Comparison of ENCODE assay signal across 10 cellular contexts in genomic region chr10:91190388-91190870, GRCh38. TPM values are rescaled to one million over a fixed set of nuclear protein-coding genes. Genes with fewer than 3 reads are reported as not detected.
A peak's percentile ranks its signal among the peaks of the same experiment; 100 is the strongest.
DNase-seq lines count a peak whose midpoint lies in the region; ATAC-seq and TF ChIP-seq lines count a peak whose summit lies in the region.
"Had no signal": no experiment of that assay in that cellular context is flagged by ENCODE, and none has a peak within 500 bp of the region (broad histone marks: within the 10 kb centered on the region; RNA-seq: fewer than 3 reads in every experiment).

No MANE protein-coding gene starts in this region.

- H3K4ac ChIP-seq in IMR-90 (ENCODE audit: low read depth, low read length), result peak overlapping the region; percentile 45; the same call in 1 of the 2 replicates

- CTCF ChIA-PET in IMR-90 (lab: Yijun Ruan, JAX), result no interaction called here

- H4K5ac ChIP-seq in IMR-90 (ENCODE audit: low read depth, low read length), result no peak overlapping the region

- 0 out of 2 replicates have a peak overlapping the region, but pooled peaks have one; percentile 10 for H3K23ac ChIP-seq in IMR-90 (ENCODE audit: low read depth, low read length)

- POLR2A ChIA-PET in IMR-90 (lab: Charles Lee; ENCODE audit: unreplicated experiment), result no interaction called here

- H2AFZ ChIP-seq in IMR-90 (replicated peaks; ENCODE audit: low read length, poor library complexity), result no peak overlapping the region

- in situ Hi-C loops in IMR-90 (cut with MboI; ENCODE audit: low sequenced_read_pairs), result no loop called here

- H3K4me1 ChIP-seq in CD4-positive, CD25-positive, alpha-beta regulatory T cell (ENCODE audit: control insufficient read depth, insufficient read depth, low read length, poor library complexity, severe bottlenecking), result peaks cover 9% of the 10 kb centered on the region
- peaks cover 16% of the 10 kb centered on the region for H3K4me1 ChIP-seq in IMR-90 (ENCODE audit: control insufficient read depth, insufficient read depth, low read length)

- no peak overlapping the region for H3K14ac ChIP-seq in IMR-90 (replicated peaks; ENCODE audit: low read depth, low read length)

- H3K9me3 Mint-ChIP-seq in CD4-positive, CD25-positive, alpha-beta regulatory T cell, result peaks cover 0 to 3% (median 0%) of the 10 kb centered on the region in 7 donors
- peaks cover 4% of the 10 kb centered on the region for H3K9me3 Mint-ChIP-seq in osteocyte (ENCODE audit: unreplicated experiment)
- no peaks in the 10 kb centered on the region for H3K9me3 Mint-ChIP-seq in mesothelial cell of epicardium

- no peak overlapping the region; the same call in 1 of the 2 replicates for H4K91ac ChIP-seq in IMR-90 (ENCODE audit: insufficient read depth, low read depth, low read length)

- no peak overlapping the region for H2BK20ac ChIP-seq in IMR-90 (ENCODE audit: low read depth, low read length)

- peaks cover 2% of the 10 kb centered on the region for H3K36me3 ChIP-seq in CD4-positive, CD25-positive, alpha-beta regulatory T cell (ENCODE audit: control insufficient read depth, insufficient read depth, low read length)
- no peaks in the 10 kb centered on the region for H3K36me3 ChIP-seq in IMR-90 (ENCODE audit: control insufficient read depth, insufficient read depth, low read length)

- no peak for TF ChIP-seq POLR2A in IMR-90 (IDR thresholded peaks at IDR 0.05; ENCODE audit: low read depth, low read length)

- H3K4me3 Mint-ChIP-seq in CD4-positive, CD25-positive, alpha-beta regulatory T cell, result no peak overlapping the region
- H3K4me3 Mint-ChIP-seq in osteocyte (ENCODE audit: unreplicated experiment) (no peak overlapping the region), mesothelial cell of epicardium (no peak overlapping the region)
- H3K4me3 Mint-ChIP-seq: brain had no signal

- H3K4me3 ChIP-seq in CD4-positive, CD25-positive, alpha-beta regulatory T cell (ENCODE audit: low read depth, low read length), result no peak overlapping the region
- no peak overlapping the region for H3K4me3 ChIP-seq in IMR-90 (ENCODE audit: insufficient read depth, low read depth, low read length)

- H3K56ac ChIP-seq in IMR-90 (ENCODE audit: extremely low read depth, insufficient read depth, low read length), result no peak overlapping the region

- no peak overlapping the region; the same call in 1 of the 2 replicates for H3K18ac ChIP-seq in IMR-90 (ENCODE audit: low read depth, low read length)

- DNase-seq in CD4-positive, CD25-positive, alpha-beta regulatory T cell, result no peak
- DNase-seq in IMR-90 (peak; percentile 78), caudate nucleus (lab: John Stamatoyannopoulos, UW) (peak in 1 of 61 donors; percentile 15), osteocyte (ENCODE audit: extremely low spot score, unreplicated experiment) (no peak), SW480 (ENCODE audit: low spot score) (no peak), GM20000 (ENCODE audit: low spot score) (no peak), mesothelial cell of epicardium (ENCODE audit: low spot score in 2 of 2, unreplicated experiment in 2 of 2) (no peak), SHP77 (lab: John Stamatoyannopoulos, UW) (no peak)
- DNase-seq: activated CD4-positive, CD25-positive, alpha-beta regulatory T cell had no signal

- TF ChIP-seq CTCF in IMR-90 (conservative IDR thresholded peaks at IDR 0.05; ENCODE audit: low read depth, low read length) (no peak), osteocyte (IDR thresholded peaks at IDR 0.05) (no peak), GM20000 (IDR thresholded peaks at IDR 0.05; ENCODE audit: extremely low read depth, missing control alignments) (no peak), mesothelial cell of epicardium (IDR thresholded peaks at IDR 0.05; ENCODE audit: unreplicated experiment) (no peak)

- H3K9me3 ChIP-seq in CD4-positive, CD25-positive, alpha-beta regulatory T cell (ENCODE audit: control insufficient read depth in 2 of 2, low read length in 2 of 2), result no peaks in the 10 kb centered on the region
- no peaks in the 10 kb centered on the region for H3K9me3 ChIP-seq in IMR-90 (ENCODE audit: control insufficient read depth, insufficient read depth, low read length)

- BruUV-seq in IMR-90 (replicated peaks; lab: Mats Ljungman, UMichigan), result no TSS peak

- H4K20me1 ChIP-seq in IMR-90 (ENCODE audit: insufficient read depth, low read length), result peaks cover 6% of the 10 kb centered on the region; the same call in 1 of the 2 replicates

- ATAC-seq in CD4-positive, CD25-positive, alpha-beta regulatory T cell (ENCODE audit: low read depth in 2 of 2), result no peak
- ATAC-seq in IMR-90 (ENCODE audit: low read depth), result peak; percentile 40

- no peak overlapping the region for H2AK9ac ChIP-seq in IMR-90 (replicated peaks; ENCODE audit: low read depth, low read length, poor library complexity)

- TF ChIP-seq RAD21 in IMR-90 (IDR thresholded peaks at IDR 0.05; ENCODE audit: low read length), result no peak

- H3K4me1 Mint-ChIP-seq in CD4-positive, CD25-positive, alpha-beta regulatory T cell, result peaks cover 27 to 78% (median 42%) of the 10 kb centered on the region in 4 donors
- H3K4me1 Mint-ChIP-seq in osteocyte (ENCODE audit: unreplicated experiment) (peaks cover 22% of the 10 kb centered on the region), mesothelial cell of epicardium (no peaks in the 10 kb centered on the region)

- no peak overlapping the region for H3K27ac ChIP-seq in CD4-positive, CD25-positive, alpha-beta regulatory T cell (ENCODE audit: insufficient read depth, low read length, poor library complexity, severe bottlenecking)
- no peak overlapping the region for H3K27ac ChIP-seq in IMR-90 (ENCODE audit: insufficient read depth, low read length)
- H3K27ac ChIP-seq in caudate nucleus (ENCODE audit: low read depth, low read length), result peak overlapping the region; percentile 68

- H2BK5ac ChIP-seq in IMR-90 (ENCODE audit: low read depth, low read length, poor library complexity, severe bottlenecking), result peak overlapping the region; percentile 23

- H4K8ac ChIP-seq in IMR-90 (ENCODE audit: low read depth in 2 of 2, low read length in 2 of 2), result no peak overlapping the region

- H2BK120ac ChIP-seq in IMR-90 (ENCODE audit: low read depth, low read length), result no peak overlapping the region

- peak overlapping the region in 2 of 3 donors; percentile 22 to 89 for H3K27ac Mint-ChIP-seq in CD4-positive, CD25-positive, alpha-beta regulatory T cell
- H3K27ac Mint-ChIP-seq in osteocyte (ENCODE audit: unreplicated experiment) (peak overlapping the region; percentile 39), mesothelial cell of epicardium (no peak overlapping the region)
- H3K27ac Mint-ChIP-seq: brain had no signal

- H3K9me1 ChIP-seq in IMR-90 (ENCODE audit: insufficient read depth, low read length), result peaks cover 17% of the 10 kb centered on the region

- H3K79me1 ChIP-seq in IMR-90 (ENCODE audit: low read depth in 1 of 2, low read length in 2 of 2), result peaks cover 40 to 67% of the 10 kb centered on the region in 2 experiments

- H3K27me3 ChIP-seq in CD4-positive, CD25-positive, alpha-beta regulatory T cell (ENCODE audit: control insufficient read depth, insufficient read depth, low read length), result no peaks in the 10 kb centered on the region
- H3K27me3 ChIP-seq in IMR-90 (ENCODE audit: control insufficient read depth, insufficient read depth, low read length), result no peaks in the 10 kb centered on the region

- intact Hi-C loops in IMR-90 (cut with micrococcal nuclease), result no loop called here

- no CpG with 5 or more reads among the region's 1 CpG for WGBS in IMR-90 (ENCODE audit: extremely low coverage in 2 of 2, insufficient read length in 1 of 2), 2 experiments

- H3K4me2 ChIP-seq in IMR-90 (ENCODE audit: low read depth, low read length), result no peak overlapping the region; the same call in 1 of the 2 replicates

- no peaks in the 10 kb centered on the region for H3K27me3 Mint-ChIP-seq in CD4-positive, CD25-positive, alpha-beta regulatory T cell
- H3K27me3 Mint-ChIP-seq in osteocyte (ENCODE audit: unreplicated experiment) (no peaks in the 10 kb centered on the region), mesothelial cell of epicardium (ENCODE audit: low read depth) (no peaks in the 10 kb centered on the region)
- H3K27me3 Mint-ChIP-seq: brain had no signal

- no peak overlapping the region; the same call in 1 of the 2 replicates for H2AK5ac ChIP-seq in IMR-90 (ENCODE audit: low read depth, low read length)

- dilution Hi-C loops in IMR-90 (cut with HindIII; ENCODE audit: low sequenced_read_pairs, unreplicated experiment), result no loop called here

- no peak overlapping the region for H2BK15ac ChIP-seq in IMR-90 (ENCODE audit: low read depth, low read length)

- H3K9ac ChIP-seq in IMR-90 (ENCODE audit: low read depth, low read length), result no peak overlapping the region

- peaks cover 12% of the 10 kb centered on the region for H3K36me3 Mint-ChIP-seq in CD4-positive, CD25-positive, alpha-beta regulatory T cell
- peaks cover 8% of the 10 kb centered on the region for H3K36me3 Mint-ChIP-seq in osteocyte (ENCODE audit: unreplicated experiment)
- H3K36me3 Mint-ChIP-seq in mesothelial cell of epicardium, result no peaks in the 10 kb centered on the region
- H3K36me3 Mint-ChIP-seq: brain had no signal

TF ChIP-seq in IMR-90, 13 proteins besides CTCF, POLR2A, EP300 and RAD21:
- TF ChIP-seq NFE2L2 (IDR thresholded peaks at IDR 0.05; ENCODE audit: low read depth, low read length) (no peak), MXI1 (IDR thresholded peaks at IDR 0.05; ENCODE audit: borderline replicate concordance, low read depth, low read length) (no peak), ELK1 (IDR thresholded peaks at IDR 0.05; ENCODE audit: borderline replicate concordance, low read depth, low read length) (no peak), MAFK (IDR thresholded peaks at IDR 0.05; ENCODE audit: low read depth, low read length) (no peak), FOS (IDR thresholded peaks at IDR 0.05; ENCODE audit: low read depth, low read length) (no peak), RFX5 (IDR thresholded peaks at IDR 0.05; ENCODE audit: low read depth, low read length) (no peak), CEBPB (IDR thresholded peaks at IDR 0.05; ENCODE audit: low read depth, low read length) (peak; percentile 74)

RNA-seq across cellular contexts. Expression of gene PCGF5, which starts 30.0 kb away (rescaled TPM):
- 59.7 TPM for total RNA-seq in CD4-positive, CD25-positive, alpha-beta regulatory T cell
- 10 to 100 TPM; 43.5 to 60.3 (median 49.1) TPM for polyA plus RNA-seq in CD4-positive, CD25-positive, alpha-beta regulatory T cell
- 18.1 and 31.9 TPM in 2 replicates for total RNA-seq in IMR-90 (2012; rRNA removed)
- 8.3 and 9.0 TPM in 2 replicates for polyA plus RNA-seq in IMR-90 (2012; rRNA removed)
- polyA plus RNA-seq in IMR-90 (2012; cell fraction: cytosol; rRNA removed), result 3.6 and 4.7 TPM in 2 replicates
- polyA plus RNA-seq in IMR-90 (2012; cell fraction: nucleus; rRNA removed; ENCODE audit: low replicate concordance), result 1.9 and 10.4 TPM in 2 replicates
- total RNA-seq in osteocyte, result 27.8 and 31.2 TPM in 2 replicates
- total RNA-seq in mesothelial cell of epicardium, result 11.4 to 13.6 TPM (median 11.6 TPM) in 3 replicates
